22 cellular contexts compared by ENCODE assay signal in genomic region chr1:58248067-58248466, GRCh38.
A peak's percentile ranks its signal among the peaks of the same experiment; 100 is the strongest.
DNase-seq lines count a peak whose midpoint lies in the region; ATAC-seq and TF ChIP-seq lines count a peak whose summit lies in the region.
"Had no signal": no experiment of that assay in that cellular context is flagged by ENCODE, and none has a peak within 500 bp of the region (broad histone marks: within the 10 kb centered on the region; RNA-seq: fewer than 3 reads in every experiment).

No MANE protein-coding gene starts in this region.

- 39% methylated on average over 5 of the region's 5 CpGs for WGBS in HUES64

- H3K27ac ChIP-seq in HUES64 (ENCODE audit: low read depth, low read length), result no peak overlapping the region
- no peak overlapping the region for H3K27ac ChIP-seq in iPS-18a (ENCODE audit: low read length)
- H3K27ac ChIP-seq: RWPE1 had no signal

- H3K4me3 ChIP-seq in HUES64 (ENCODE audit: low read length) (peak overlapping the region; percentile 64), iPS-18a (ENCODE audit: low read length) (peak overlapping the region; percentile 70)

- peaks cover 19% of the 10 kb centered on the region for H3K27me3 Mint-ChIP-seq in neural crest cell (ENCODE audit: low read depth)
- H3K27me3 Mint-ChIP-seq in T-helper 17 cell, result peaks cover 51% of the 10 kb centered on the region

- peaks cover 39% of the 10 kb centered on the region for H3K27me3 ChIP-seq in HUES64 (ENCODE audit: insufficient read depth, low read length)
- H3K27me3 ChIP-seq in iPS-18a (ENCODE audit: control insufficient read depth, insufficient read depth, low read length), result peaks cover 34% of the 10 kb centered on the region

- H3K36me3 ChIP-seq in HUES64 (ENCODE audit: insufficient read depth, low read length) (no peaks in the 10 kb centered on the region), iPS-18a (ENCODE audit: control insufficient read depth, low read depth, low read length) (no peaks in the 10 kb centered on the region)
- H3K36me3 ChIP-seq: BE2C had no signal

- no peaks in the 10 kb centered on the region for H3K36me3 Mint-ChIP-seq in neural crest cell (ENCODE audit: low read depth)
- no peaks in the 10 kb centered on the region for H3K36me3 Mint-ChIP-seq in T-helper 17 cell (ENCODE audit: low read depth)

- no peak overlapping the region for H3K27ac Mint-ChIP-seq in neural crest cell (ENCODE audit: unreplicated experiment)
- H3K27ac Mint-ChIP-seq in T-helper 17 cell, result no peak overlapping the region

- DNase-seq in Ammon's horn (ENCODE audit: low spot score), result peak; percentile 38
- DNase-seq in neural crest cell (ENCODE audit: low read depth, low spot score), result no peak
- DNase-seq in T-helper 17 cell, result no peak
- no peak for DNase-seq in NCI-H1436 treated with DMSO at 0.1 percent for 48 hours (lab: John Stamatoyannopoulos, UW)
- DNase-seq: BE2C; EL; GF-D8; H7; Karpas-422; NCI-H1048; NCI-H1417 treated with DMSO at 0.1 percent for 48 hours; NCI-H187 treated with DMSO at 0.1 percent for 48 hours; NCI-H2227 treated with DMSO at 0.1 percent for 48 hours; NCI-H510A; NK-92 treated with Interleukin-12 subunit alpha and Interleukin-12 subunit beta, amount 100 ng/mL, for 24 hours; SIG-M5; SK-N-SH had no signal

- ATAC-seq in T-helper 17 cell, result no peak
- ATAC-seq in HG02678 (IDR thresholded peaks at IDR 0.05; ENCODE audit: unreplicated experiment), result no peak
- ATAC-seq in GM18511 (IDR thresholded peaks at IDR 0.05; ENCODE audit: unreplicated experiment), result no peak

- H3K9me3 Mint-ChIP-seq in neural crest cell, result no peaks in the 10 kb centered on the region

- H3K9ac ChIP-seq in HUES64 (ENCODE audit: low read depth, low read length) (no peak overlapping the region), iPS-18a (ENCODE audit: low read length) (no peak overlapping the region)
- H3K9ac ChIP-seq: SK-N-SH had no signal

- peaks cover 11% of the 10 kb centered on the region for H3K4me1 ChIP-seq in HUES64 (ENCODE audit: insufficient read depth, low read length)
- peaks cover 22% of the 10 kb centered on the region for H3K4me1 ChIP-seq in iPS-18a (ENCODE audit: control insufficient read depth, low read depth, low read length)
- H3K4me1 ChIP-seq: BE2C had no signal

- H3K4me1 Mint-ChIP-seq in neural crest cell (peaks cover 38% of the 10 kb centered on the region), T-helper 17 cell (peaks cover 2% of the 10 kb centered on the region)

- TF ChIP-seq CTCF in neural crest cell (conservative IDR thresholded peaks at IDR 0.05), result no peak

- peak overlapping the region; percentile 99 for H3K4me3 Mint-ChIP-seq in neural crest cell
- no peak overlapping the region for H3K4me3 Mint-ChIP-seq in T-helper 17 cell

- H3K9me3 ChIP-seq in HUES64 (ENCODE audit: insufficient read depth, low read depth, low read length) (no peaks in the 10 kb centered on the region), iPS-18a (ENCODE audit: control insufficient read depth, low read depth, low read length) (no peaks in the 10 kb centered on the region), T-helper 17 cell (ENCODE audit: control insufficient read depth, low read length, poor library complexity, severe bottlenecking) (no peaks in the 10 kb centered on the region)
- H3K9me3 ChIP-seq: BE2C, SK-N-SH had no signal
